ENCODE assay signal across 25 cellular contexts in the genomic region with DNA sequence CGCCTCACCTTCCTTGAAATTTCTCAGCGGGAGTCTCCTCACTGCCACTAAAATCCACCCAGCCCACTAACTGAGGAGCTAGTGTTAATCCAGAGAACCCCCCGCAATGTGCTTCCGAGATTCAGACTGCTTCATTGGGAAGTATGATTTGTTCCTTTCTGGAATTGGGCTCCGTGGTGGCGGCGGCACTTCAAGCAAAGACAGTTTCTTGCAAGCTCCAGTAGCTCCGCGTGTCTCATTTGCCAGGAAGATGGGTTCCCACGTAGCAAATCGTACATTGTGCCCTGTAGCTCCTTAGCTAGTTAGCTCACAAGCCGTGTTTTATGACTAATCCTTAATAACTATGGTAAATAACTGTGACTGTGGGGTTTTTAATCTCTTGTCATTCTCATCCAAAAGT. TPM values are rescaled to one million over a fixed set of nuclear protein-coding genes. Genes with fewer than 3 reads are reported as not detected.
A peak's percentile ranks its signal among the peaks of the same experiment; 100 is the strongest.
DNase-seq lines count a peak whose midpoint lies in the region; ATAC-seq and TF ChIP-seq lines count a peak whose summit lies in the region.
"Had no signal": no experiment of that assay in that cellular context is flagged by ENCODE, and none has a peak within 500 bp of the region (broad histone marks: within the 10 kb centered on the region; RNA-seq: fewer than 3 reads in every experiment).

No MANE protein-coding gene starts in this region.

- H3K27me3 ChIP-seq in psoas muscle (ENCODE audit: insufficient read depth in 3 of 3, low read length in 2 of 3): peaks cover 0 to 8% (median 8%) of the 10 kb centered on the region in 3 donors
- H3K27me3 ChIP-seq: BLaER1 had no signal

- H3K27ac ChIP-seq in psoas muscle: no peak overlapping the region
- no peak overlapping the region for H3K27ac ChIP-seq in substantia nigra (ENCODE audit: low read depth, low read length, poor library complexity, severe bottlenecking)
- H3K27ac ChIP-seq: BLaER1, HL-60 had no signal

- intact Hi-C loops in head of caudate nucleus (cut with DNase I): no loop called here
- intact Hi-C loops in psoas muscle (cut with DNase I): no loop called here

- peak; percentile 3 for DNase-seq in NCI-H82 (lab: John Stamatoyannopoulos, UW)
- no peak for DNase-seq in NCI-H82 treated with DMSO at 0.1 percent for 48 hours (lab: John Stamatoyannopoulos, UW; ENCODE audit: unreplicated experiment)
- peak; percentile 40 to 93 (median 68) for DNase-seq in head of caudate nucleus
- peak; percentile 77 for DNase-seq in putamen (ENCODE audit: low spot score)
- DNase-seq in psoas muscle: no peak
- no peak for DNase-seq in substantia nigra (lab: John Stamatoyannopoulos, UW)
- DNase-seq in activated T-cell treated with anti-CD3 and anti-CD28 coated beads, Interleukin-2, amount 50 U/mL, for 24 hours: no peak
- DNase-seq: 8988T; CD8-positive, alpha-beta T cell; COR-L47; DMS 273 treated with DMSO at 0.1 percent for 48 hours; DMS53; DND-41; EL; GOT3; H7; HFFc6 had no signal

- H3K4me1 ChIP-seq in psoas muscle: no peaks in the 10 kb centered on the region
- H3K4me1 ChIP-seq: BLaER1 had no signal

- WGBS in psoas muscle, 3 donors: 58 to 67% (median 66%) methylated on average over 12 of the region's 12 CpGs

- H3K36me3 Mint-ChIP-seq in activated T-cell treated with anti-CD3 and anti-CD28 coated beads, Interleukin-2, amount 50 U/mL, for 24 hours (ENCODE audit: low read depth): no peaks in the 10 kb centered on the region
- H3K36me3 Mint-ChIP-seq: CD8-positive, alpha-beta T cell had no signal

- H3K4me3 ChIP-seq in psoas muscle: no peak overlapping the region
- H3K4me3 ChIP-seq: BLaER1, GM12878 had no signal

- no peak for ATAC-seq in psoas muscle
- ATAC-seq: CD8-positive, alpha-beta T cell; GM12878; HCT116 had no signal

- H3K4me3 Mint-ChIP-seq in activated T-cell treated with anti-CD3 and anti-CD28 coated beads, Interleukin-2, amount 50 U/mL, for 24 hours: no peak overlapping the region
- H3K4me3 Mint-ChIP-seq: CD8-positive, alpha-beta T cell; HFFc6 had no signal

- H3K4me1 Mint-ChIP-seq in activated T-cell treated with anti-CD3 and anti-CD28 coated beads, Interleukin-2, amount 50 U/mL, for 24 hours (ENCODE audit: low read depth): no peaks in the 10 kb centered on the region

- peaks cover 53% of the 10 kb centered on the region for H3K27me3 Mint-ChIP-seq in activated T-cell treated with anti-CD3 and anti-CD28 coated beads, Interleukin-2, amount 50 U/mL, for 24 hours

- H3K9me3 Mint-ChIP-seq in activated T-cell treated with anti-CD3 and anti-CD28 coated beads, Interleukin-2, amount 50 U/mL, for 24 hours: no peaks in the 10 kb centered on the region
- H3K9me3 Mint-ChIP-seq: CD8-positive, alpha-beta T cell; HFFc6 had no signal

- H3K9me3 ChIP-seq in psoas muscle: no peaks in the 10 kb centered on the region
- H3K9me3 ChIP-seq: BLaER1 had no signal

- H3K36me3 ChIP-seq in psoas muscle (ENCODE audit: insufficient read depth in 1 of 2, low read depth in 1 of 2): no peaks in the 10 kb centered on the region
- H3K36me3 ChIP-seq: BLaER1 had no signal

- TF ChIP-seq CTCF in psoas muscle (IDR thresholded peaks at IDR 0.05): no peak

- H3K27ac Mint-ChIP-seq in activated T-cell treated with anti-CD3 and anti-CD28 coated beads, Interleukin-2, amount 50 U/mL, for 24 hours: no peak overlapping the region
- H3K27ac Mint-ChIP-seq: CD8-positive, alpha-beta T cell; HFFc6 had no signal

RNA-seq across cellular contexts. Expression of gene SLC6A1, which starts 45.4 kb away (rescaled TPM):
- total RNA-seq in psoas muscle: 1 to 10 TPM in 1 of 4 donors, under 1 TPM in 3; 0.30 to 1.9 (median 0.80) TPM
- under 1 TPM; 0.27 to 0.36 (median 0.34) TPM for polyA plus RNA-seq in psoas muscle
- total RNA-seq: A673; CD8-positive, alpha-beta T cell; G401; GM12878; HFFc6; HT1080 had no signal
- polyA plus RNA-seq: AG04450, GM12878 had no signal

Comparison
In these comparisons a context has a peak if more than half of its experiments do, and no peak if none do; other contexts are left out.
1. DNase-seq: peak in NCI-H82 (single experiment), head of caudate nucleus (42 of 42) and putamen (single experiment); none in NCI-H82 treated with DMSO at 0.1 percent for 48 hours (single experiment), psoas muscle (0 of 2), substantia nigra (0 of 49) and activated T-cell treated with anti-CD3 and anti-CD28 coated beads, Interleukin-2, amount 50 U/mL, for 24 hours (single experiment).